ENCODE assay signal across 8 cellular contexts in genomic region chrX:49040376-49040955, GRCh38. TPM values are rescaled to one million over a fixed set of nuclear protein-coding genes. Genes with fewer than 3 reads are reported as not detected.
DNase-seq lines count a peak whose midpoint lies in the region; ATAC-seq and TF ChIP-seq lines count a peak whose summit lies in the region.

No MANE protein-coding gene starts in this region.

- no peaks in the 10 kb centered on the region for H3K27me3 ChIP-seq in left lung
- H3K27me3 ChIP-seq in tibial nerve = no peaks in the 10 kb centered on the region

- H3K27ac ChIP-seq in left lung = peak overlapping the region; percentile 69 to 96
- H3K27ac ChIP-seq in tibial nerve = peak overlapping the region; percentile 56 to 99 (median 98)

- TF ChIP-seq EP300 in tibial nerve (IDR thresholded peaks at IDR 0.05) = no peak

- H3K4me1 Mint-ChIP-seq in activated T-cell treated with anti-CD3 and anti-CD28 coated beads, Interleukin-2, amount 50 U/mL, for 72 hours (ENCODE audit: low read depth) = peaks cover 37% of the 10 kb centered on the region

- no peak for TF ChIP-seq CTCF in left lung (IDR thresholded peaks at IDR 0.05)
- no peak for TF ChIP-seq CTCF in tibial nerve (IDR thresholded peaks at IDR 0.05)
- TF ChIP-seq CTCF in GM10248 (IDR thresholded peaks at IDR 0.05; ENCODE audit: control extremely low read depth, extremely low read depth, low read depth, missing control alignments) = no peak

- H3K27ac Mint-ChIP-seq in activated T-cell treated with anti-CD3 and anti-CD28 coated beads, Interleukin-2, amount 50 U/mL, for 72 hours = no peak overlapping the region

- peak overlapping the region; percentile 87 to 95 for H3K4me3 Mint-ChIP-seq in activated T-cell treated with anti-CD3 and anti-CD28 coated beads, Interleukin-2, amount 50 U/mL, for 72 hours

- CTCF ChIA-PET in HEK293T (lab: Yijun Ruan, JAX) = interaction anchor here (0.6 kb wide), 1 partner anchor 29 kb away, joined by 9 read pairs; no protein-coding TSS in a partner anchor
- CTCF ChIA-PET in GM10248 (lab: Yijun Ruan, JAX) = no interaction called here

- DNase-seq in activated T-cell treated with anti-CD3 and anti-CD28 coated beads, Interleukin-2, amount 50 U/mL, for 72 hours = no peak
- no peak for DNase-seq in activated T-cell treated with anti-CD3 and anti-CD28 coated beads, Interleukin-2, amount 50 U/mL, for 1 hour
- peak; percentile 25 for DNase-seq in astrocyte of the hippocampus (ENCODE audit: low read depth, low spot score)
- no peak for DNase-seq in left lung
- DNase-seq in tibial nerve (ENCODE audit: low spot score in 2 of 2) = no peak
- no peak for DNase-seq in NCI-H2171 treated with DMSO at 0.1 percent for 48 hours (lab: John Stamatoyannopoulos, UW)
- no peak for DNase-seq in HEK293T (ENCODE audit: extremely low spot score)
- DNase-seq in GM10248 (ENCODE audit: extremely low spot score) = no peak

- H3K36me3 ChIP-seq in left lung (peaks cover 0 to 40% of the 10 kb centered on the region in 2 donors), tibial nerve (peaks cover 0 to 36% (median 0%) of the 10 kb centered on the region in 3 donors)

- 9 to 39% methylated on average over 7 of the region's 7 CpGs for WGBS in tibial nerve, 2 donors

- peak overlapping the region in 1 of 2 donors; percentile 70 for H3K4me3 ChIP-seq in left lung
- peak overlapping the region in 1 of 4 donors; percentile 84 for H3K4me3 ChIP-seq in tibial nerve

- no peak for TF ChIP-seq POLR2A in tibial nerve (IDR thresholded peaks at IDR 0.05)

- POLR2A ChIA-PET in HEK293T (lab: Yijun Ruan, JAX) (interaction anchor here (1.5 to 1.6 kb wide), 2 partner anchors 38 to 82 kb away, joined by 4 to 5 read pairs; partner anchors contain the start of gene GRIPAP1), GM10248 (lab: Yijun Ruan, JAX) (no interaction called here)

- ATAC-seq in activated T-cell treated with anti-CD3 and anti-CD28 coated beads, Interleukin-2, amount 50 U/mL, for 72 hours (replicated peaks in 1 of 2) = no peak
- ATAC-seq in left lung = no peak

- peaks cover 6 to 8% of the 10 kb centered on the region in 2 donors for H3K36me3 Mint-ChIP-seq in activated T-cell treated with anti-CD3 and anti-CD28 coated beads, Interleukin-2, amount 50 U/mL, for 72 hours (ENCODE audit: insufficient read depth in 2 of 2)

- peaks cover 11 to 25% of the 10 kb centered on the region in 2 donors for H3K4me1 ChIP-seq in left lung
- H3K4me1 ChIP-seq in tibial nerve = peaks cover 0 to 20% (median 9%) of the 10 kb centered on the region in 4 donors

- no peaks in the 10 kb centered on the region for H3K9me3 Mint-ChIP-seq in activated T-cell treated with anti-CD3 and anti-CD28 coated beads, Interleukin-2, amount 50 U/mL, for 72 hours

- intact Hi-C loops in left lung (cut with DNase I) = no loop called here

- H3K9me3 ChIP-seq in left lung (no peaks in the 10 kb centered on the region), tibial nerve (no peaks in the 10 kb centered on the region)

- H3K27me3 Mint-ChIP-seq in activated T-cell treated with anti-CD3 and anti-CD28 coated beads, Interleukin-2, amount 50 U/mL, for 72 hours (ENCODE audit: low read depth) = no peaks in the 10 kb centered on the region

TF ChIP-seq in HEK293T, 16 proteins besides CTCF, POLR2A, EP300 and RAD21:
- TF ChIP-seq SP1 (IDR thresholded peaks at IDR 0.05) = no peak
- TF ChIP-seq, protein P1, sequence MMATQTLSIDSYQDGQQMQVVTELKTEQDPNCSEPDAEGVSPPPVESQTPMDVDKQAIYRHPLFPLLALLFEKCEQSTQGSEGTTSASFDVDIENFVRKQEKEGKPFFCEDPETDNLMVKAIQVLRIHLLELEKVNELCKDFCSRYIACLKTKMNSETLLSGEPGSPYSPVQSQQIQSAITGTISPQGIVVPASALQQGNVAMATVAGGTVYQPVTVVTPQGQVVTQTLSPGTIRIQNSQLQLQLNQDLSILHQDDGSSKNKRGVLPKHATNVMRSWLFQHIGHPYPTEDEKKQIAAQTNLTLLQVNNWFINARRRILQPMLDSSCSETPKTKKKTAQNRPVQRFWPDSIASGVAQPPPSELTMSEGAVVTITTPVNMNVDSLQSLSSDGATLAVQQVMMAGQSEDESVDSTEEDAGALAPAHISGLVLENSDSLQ (IDR thresholded peaks at IDR 0.05) = no peak
- TF ChIP-seq CTBP1 (IDR thresholded peaks at IDR 0.05; ENCODE audit: borderline replicate concordance) = no peak
- no peak for TF ChIP-seq NFRKB (IDR thresholded peaks at IDR 0.05)
TF ChIP-seq in HEK293T: peak in this region for 0.

RNA-seq across cellular contexts. Expression of gene TFE3, which starts 2.7 kb away (rescaled TPM):
- total RNA-seq in activated T-cell treated with anti-CD3 and anti-CD28 coated beads, Interleukin-2, amount 50 U/mL, for 72 hours = 10 to 100 TPM; 38.8 to 44.8 TPM
- 10 to 100 TPM; 48.0 to 63.5 TPM for total RNA-seq in left lung
- 100 to 1,000 TPM in 3 of 4 donors, 10 to 100 TPM in 1; 98.6 to 124 (median 117) TPM for total RNA-seq in tibial nerve

RNA-seq across cellular contexts. Expression of gene CCDC120, which starts 18.3 kb away (rescaled TPM):
- total RNA-seq in activated T-cell treated with anti-CD3 and anti-CD28 coated beads, Interleukin-2, amount 50 U/mL, for 72 hours = 1 to 10 TPM; 8.7 to 9.0 TPM
- total RNA-seq in left lung (10 to 100 TPM in 1 of 2 donors, 1 to 10 TPM in 1; 9.7 to 11.9 TPM), tibial nerve (1 to 10 TPM; 4.1 to 6.6 (median 4.5) TPM)

RNA-seq across cellular contexts. Expression of gene PRAF2, which starts 33.3 kb away (rescaled TPM):
- 10 to 100 TPM; 19.1 to 20.9 TPM for total RNA-seq in activated T-cell treated with anti-CD3 and anti-CD28 coated beads, Interleukin-2, amount 50 U/mL, for 72 hours
- total RNA-seq in left lung (10 to 100 TPM; 37.3 to 40.0 TPM), tibial nerve (10 to 100 TPM; 16.5 to 28.8 (median 19.9) TPM)

RNA-seq across cellular contexts. Expression of gene GRIPAP1, which starts 38.4 kb away (rescaled TPM):
- total RNA-seq in activated T-cell treated with anti-CD3 and anti-CD28 coated beads, Interleukin-2, amount 50 U/mL, for 72 hours = 100 to 1,000 TPM; 108 to 114 TPM
- total RNA-seq in left lung = 10 to 100 TPM; 36.1 to 52.2 TPM
- 10 to 100 TPM; 42.5 to 76.2 (median 58.6) TPM for total RNA-seq in tibial nerve

RNA-seq across cellular contexts. Expression of gene WDR45, which starts 39.2 kb away (rescaled TPM):
- 10 to 100 TPM; 43.4 to 49.0 TPM for total RNA-seq in activated T-cell treated with anti-CD3 and anti-CD28 coated beads, Interleukin-2, amount 50 U/mL, for 72 hours
- 10 to 100 TPM; 47.5 to 51.6 TPM for total RNA-seq in left lung
- total RNA-seq in tibial nerve = 100 to 1,000 TPM in 2 of 4 donors, 10 to 100 TPM in 2; 90.9 to 108 (median 97.7) TPM
